ENCODE assay signal across 2 cellular contexts in the genomic region with DNA sequence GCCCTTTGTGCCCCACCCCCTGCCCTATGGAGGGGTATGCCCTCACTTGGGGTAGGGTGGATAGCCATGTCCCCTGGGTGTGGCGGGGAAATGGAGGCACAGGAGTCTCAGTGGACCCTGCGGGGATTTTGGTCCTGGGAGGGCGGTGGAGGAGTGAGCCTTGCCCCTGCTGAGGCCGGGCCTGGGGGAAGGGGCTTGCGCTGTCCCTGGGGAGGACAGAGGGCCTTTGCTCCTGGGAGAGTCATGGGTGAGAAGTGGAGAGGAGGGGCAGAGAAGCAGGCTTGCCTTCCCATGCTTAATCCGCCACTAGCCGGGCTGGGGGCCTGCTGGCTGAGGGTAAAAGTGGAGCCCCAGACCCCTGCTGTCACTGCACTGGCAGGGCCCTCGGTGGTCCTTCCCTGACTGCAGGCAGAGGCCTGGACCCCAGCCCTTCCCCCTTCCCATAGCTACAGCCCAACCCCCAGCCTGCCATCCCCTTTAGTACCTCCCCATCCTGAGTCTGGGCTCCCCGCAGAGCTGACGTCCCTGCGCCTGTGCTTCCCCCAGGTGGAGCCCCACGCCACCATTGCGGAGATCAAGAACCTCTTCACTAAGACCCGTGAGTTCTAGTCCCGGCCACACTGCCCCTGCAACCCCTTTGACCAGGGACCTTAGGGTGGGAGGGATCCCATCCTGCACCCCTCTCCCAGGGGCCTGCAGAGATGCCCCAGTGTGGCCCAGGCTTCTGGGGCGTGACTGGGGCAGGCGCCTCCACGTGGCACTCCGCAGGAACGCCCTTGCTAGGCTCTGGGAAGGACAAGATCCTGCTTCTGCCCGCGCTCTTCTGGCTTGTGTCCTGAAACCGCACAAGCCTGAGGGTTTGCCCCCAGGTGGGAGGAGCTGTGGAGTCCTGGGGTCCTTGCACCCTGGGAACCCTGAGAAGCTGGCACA.
A peak's percentile ranks its signal among the peaks of the same experiment; 100 is the strongest.
TF ChIP-seq lines count a peak whose summit lies in the region.

No MANE protein-coding gene starts in this region.

TF ChIP-seq in H1, 55 proteins besides CTCF, POLR2A, EP300 and RAD21:
- no peak for TF ChIP-seq RXRA (IDR thresholded peaks at IDR 0.05; ENCODE audit: insufficient read depth, low read depth, low read length)
- no peak for TF ChIP-seq RNF2 (IDR thresholded peaks at IDR 0.05; ENCODE audit: borderline replicate concordance, low read depth, low read length, missing control alignments, poor library complexity, severe bottlenecking)
- TF ChIP-seq, protein P1, sequence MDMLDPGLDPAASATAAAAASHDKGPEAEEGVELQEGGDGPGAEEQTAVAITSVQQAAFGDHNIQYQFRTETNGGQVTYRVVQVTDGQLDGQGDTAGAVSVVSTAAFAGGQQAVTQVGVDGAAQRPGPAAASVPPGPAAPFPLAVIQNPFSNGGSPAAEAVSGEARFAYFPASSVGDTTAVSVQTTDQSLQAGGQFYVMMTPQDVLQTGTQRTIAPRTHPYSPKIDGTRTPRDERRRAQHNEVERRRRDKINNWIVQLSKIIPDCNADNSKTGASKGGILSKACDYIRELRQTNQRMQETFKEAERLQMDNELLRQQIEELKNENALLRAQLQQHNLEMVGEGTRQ (IDR thresholded peaks at IDR 0.05; ENCODE audit: low read length) = no peak
- TF ChIP-seq, protein P2, sequence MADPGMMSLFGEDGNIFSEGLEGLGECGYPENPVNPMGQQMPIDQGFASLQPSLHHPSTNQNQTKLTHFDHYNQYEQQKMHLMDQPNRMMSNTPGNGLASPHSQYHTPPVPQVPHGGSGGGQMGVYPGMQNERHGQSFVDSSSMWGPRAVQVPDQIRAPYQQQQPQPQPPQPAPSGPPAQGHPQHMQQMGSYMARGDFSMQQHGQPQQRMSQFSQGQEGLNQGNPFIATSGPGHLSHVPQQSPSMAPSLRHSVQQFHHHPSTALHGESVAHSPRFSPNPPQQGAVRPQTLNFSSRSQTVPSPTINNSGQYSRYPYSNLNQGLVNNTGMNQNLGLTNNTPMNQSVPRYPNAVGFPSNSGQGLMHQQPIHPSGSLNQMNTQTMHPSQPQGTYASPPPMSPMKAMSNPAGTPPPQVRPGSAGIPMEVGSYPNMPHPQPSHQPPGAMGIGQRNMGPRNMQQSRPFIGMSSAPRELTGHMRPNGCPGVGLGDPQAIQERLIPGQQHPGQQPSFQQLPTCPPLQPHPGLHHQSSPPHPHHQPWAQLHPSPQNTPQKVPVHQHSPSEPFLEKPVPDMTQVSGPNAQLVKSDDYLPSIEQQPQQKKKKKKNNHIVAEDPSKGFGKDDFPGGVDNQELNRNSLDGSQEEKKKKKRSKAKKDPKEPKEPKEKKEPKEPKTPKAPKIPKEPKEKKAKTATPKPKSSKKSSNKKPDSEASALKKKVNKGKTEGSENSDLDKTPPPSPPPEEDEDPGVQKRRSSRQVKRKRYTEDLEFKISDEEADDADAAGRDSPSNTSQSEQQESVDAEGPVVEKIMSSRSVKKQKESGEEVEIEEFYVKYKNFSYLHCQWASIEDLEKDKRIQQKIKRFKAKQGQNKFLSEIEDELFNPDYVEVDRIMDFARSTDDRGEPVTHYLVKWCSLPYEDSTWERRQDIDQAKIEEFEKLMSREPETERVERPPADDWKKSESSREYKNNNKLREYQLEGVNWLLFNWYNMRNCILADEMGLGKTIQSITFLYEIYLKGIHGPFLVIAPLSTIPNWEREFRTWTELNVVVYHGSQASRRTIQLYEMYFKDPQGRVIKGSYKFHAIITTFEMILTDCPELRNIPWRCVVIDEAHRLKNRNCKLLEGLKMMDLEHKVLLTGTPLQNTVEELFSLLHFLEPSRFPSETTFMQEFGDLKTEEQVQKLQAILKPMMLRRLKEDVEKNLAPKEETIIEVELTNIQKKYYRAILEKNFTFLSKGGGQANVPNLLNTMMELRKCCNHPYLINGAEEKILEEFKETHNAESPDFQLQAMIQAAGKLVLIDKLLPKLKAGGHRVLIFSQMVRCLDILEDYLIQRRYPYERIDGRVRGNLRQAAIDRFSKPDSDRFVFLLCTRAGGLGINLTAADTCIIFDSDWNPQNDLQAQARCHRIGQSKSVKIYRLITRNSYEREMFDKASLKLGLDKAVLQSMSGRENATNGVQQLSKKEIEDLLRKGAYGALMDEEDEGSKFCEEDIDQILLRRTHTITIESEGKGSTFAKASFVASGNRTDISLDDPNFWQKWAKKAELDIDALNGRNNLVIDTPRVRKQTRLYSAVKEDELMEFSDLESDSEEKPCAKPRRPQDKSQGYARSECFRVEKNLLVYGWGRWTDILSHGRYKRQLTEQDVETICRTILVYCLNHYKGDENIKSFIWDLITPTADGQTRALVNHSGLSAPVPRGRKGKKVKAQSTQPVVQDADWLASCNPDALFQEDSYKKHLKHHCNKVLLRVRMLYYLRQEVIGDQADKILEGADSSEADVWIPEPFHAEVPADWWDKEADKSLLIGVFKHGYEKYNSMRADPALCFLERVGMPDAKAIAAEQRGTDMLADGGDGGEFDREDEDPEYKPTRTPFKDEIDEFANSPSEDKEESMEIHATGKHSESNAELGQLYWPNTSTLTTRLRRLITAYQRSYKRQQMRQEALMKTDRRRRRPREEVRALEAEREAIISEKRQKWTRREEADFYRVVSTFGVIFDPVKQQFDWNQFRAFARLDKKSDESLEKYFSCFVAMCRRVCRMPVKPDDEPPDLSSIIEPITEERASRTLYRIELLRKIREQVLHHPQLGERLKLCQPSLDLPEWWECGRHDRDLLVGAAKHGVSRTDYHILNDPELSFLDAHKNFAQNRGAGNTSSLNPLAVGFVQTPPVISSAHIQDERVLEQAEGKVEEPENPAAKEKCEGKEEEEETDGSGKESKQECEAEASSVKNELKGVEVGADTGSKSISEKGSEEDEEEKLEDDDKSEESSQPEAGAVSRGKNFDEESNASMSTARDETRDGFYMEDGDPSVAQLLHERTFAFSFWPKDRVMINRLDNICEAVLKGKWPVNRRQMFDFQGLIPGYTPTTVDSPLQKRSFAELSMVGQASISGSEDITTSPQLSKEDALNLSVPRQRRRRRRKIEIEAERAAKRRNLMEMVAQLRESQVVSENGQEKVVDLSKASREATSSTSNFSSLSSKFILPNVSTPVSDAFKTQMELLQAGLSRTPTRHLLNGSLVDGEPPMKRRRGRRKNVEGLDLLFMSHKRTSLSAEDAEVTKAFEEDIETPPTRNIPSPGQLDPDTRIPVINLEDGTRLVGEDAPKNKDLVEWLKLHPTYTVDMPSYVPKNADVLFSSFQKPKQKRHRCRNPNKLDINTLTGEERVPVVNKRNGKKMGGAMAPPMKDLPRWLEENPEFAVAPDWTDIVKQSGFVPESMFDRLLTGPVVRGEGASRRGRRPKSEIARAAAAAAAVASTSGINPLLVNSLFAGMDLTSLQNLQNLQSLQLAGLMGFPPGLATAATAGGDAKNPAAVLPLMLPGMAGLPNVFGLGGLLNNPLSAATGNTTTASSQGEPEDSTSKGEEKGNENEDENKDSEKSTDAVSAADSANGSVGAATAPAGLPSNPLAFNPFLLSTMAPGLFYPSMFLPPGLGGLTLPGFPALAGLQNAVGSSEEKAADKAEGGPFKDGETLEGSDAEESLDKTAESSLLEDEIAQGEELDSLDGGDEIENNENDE (IDR thresholded peaks at IDR 0.05; ENCODE audit: insufficient replicate concordance, low read length) = no peak
- no peak for TF ChIP-seq SUZ12 (IDR thresholded peaks at IDR 0.05; ENCODE audit: low read length)
- no peak for TF ChIP-seq SAP30 (IDR thresholded peaks at IDR 0.05; ENCODE audit: insufficient read depth, insufficient replicate concordance, low read length)
- TF ChIP-seq RBBP5 (IDR thresholded peaks at IDR 0.05; ENCODE audit: borderline replicate concordance, low read depth, low read length) = 0 out of 2 replicates have a peak, but pooled peaks have one; percentile 46
- TF ChIP-seq GABPA (IDR thresholded peaks at IDR 0.05; ENCODE audit: borderline replicate concordance, insufficient read depth, low read length) = no peak

TF ChIP-seq in HEK293T, 16 proteins besides CTCF, POLR2A, EP300 and RAD21:
- TF ChIP-seq FOXM1 (IDR thresholded peaks at IDR 0.05; ENCODE audit: borderline replicate concordance) = no peak
- TF ChIP-seq ELF4 (IDR thresholded peaks at IDR 0.05) = no peak
- no peak for TF ChIP-seq LEF1 (IDR thresholded peaks at IDR 0.05; ENCODE audit: borderline replicate concordance)
- TF ChIP-seq L3MBTL2 (conservative IDR thresholded peaks at IDR 0.05) = no peak
- no peak for TF ChIP-seq FOXA1 (IDR thresholded peaks at IDR 0.05)
- TF ChIP-seq, protein P3, sequence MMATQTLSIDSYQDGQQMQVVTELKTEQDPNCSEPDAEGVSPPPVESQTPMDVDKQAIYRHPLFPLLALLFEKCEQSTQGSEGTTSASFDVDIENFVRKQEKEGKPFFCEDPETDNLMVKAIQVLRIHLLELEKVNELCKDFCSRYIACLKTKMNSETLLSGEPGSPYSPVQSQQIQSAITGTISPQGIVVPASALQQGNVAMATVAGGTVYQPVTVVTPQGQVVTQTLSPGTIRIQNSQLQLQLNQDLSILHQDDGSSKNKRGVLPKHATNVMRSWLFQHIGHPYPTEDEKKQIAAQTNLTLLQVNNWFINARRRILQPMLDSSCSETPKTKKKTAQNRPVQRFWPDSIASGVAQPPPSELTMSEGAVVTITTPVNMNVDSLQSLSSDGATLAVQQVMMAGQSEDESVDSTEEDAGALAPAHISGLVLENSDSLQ (IDR thresholded peaks at IDR 0.05) = no peak
- no peak for TF ChIP-seq ARNT (IDR thresholded peaks at IDR 0.05)
- no peak for TF ChIP-seq TARDBP (IDR thresholded peaks at IDR 0.05)
- TF ChIP-seq BHLHE40 (IDR thresholded peaks at IDR 0.05; ENCODE audit: borderline replicate concordance) = no peak
- no peak for TF ChIP-seq FOXK2 (IDR thresholded peaks at IDR 0.05)
- no peak for TF ChIP-seq SUZ12 (IDR thresholded peaks at IDR 0.05)
- no peak for TF ChIP-seq SP1 (IDR thresholded peaks at IDR 0.05)
- no peak for TF ChIP-seq NFRKB (IDR thresholded peaks at IDR 0.05)
TF ChIP-seq in HEK293T: peak in this region for 0.
